ENCODE assay signal across 16 cellular contexts in the genomic region with DNA sequence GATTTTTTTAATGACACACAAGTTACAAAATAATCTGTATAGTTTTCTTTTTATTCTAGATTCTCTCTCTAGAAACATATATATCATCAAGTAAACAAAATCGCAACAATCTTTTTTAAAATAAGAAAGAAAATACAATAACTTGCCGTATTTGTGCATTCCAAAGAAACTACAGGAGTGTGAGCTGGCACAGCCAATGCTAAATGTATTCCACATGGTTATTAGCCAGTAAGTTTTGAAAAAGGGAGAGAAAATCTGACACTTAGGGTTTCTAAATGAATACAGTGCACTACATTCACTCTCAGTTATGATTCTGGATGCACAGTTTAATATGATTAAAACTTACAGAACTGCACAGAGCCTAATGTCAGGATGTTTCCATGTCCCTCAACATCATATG.
DNase-seq lines count a peak whose midpoint lies in the region; ATAC-seq and TF ChIP-seq lines count a peak whose summit lies in the region.
"Had no signal": no experiment of that assay in that cellular context is flagged by ENCODE, and none has a peak within 500 bp of the region (broad histone marks: within the 10 kb centered on the region; RNA-seq: fewer than 3 reads in every experiment).

No MANE protein-coding gene starts in this region.

- H2BK120ac ChIP-seq in mesenchymal stem cell (ENCODE audit: low read depth, low read length), result no peak overlapping the region

- H3F3A ChIP-seq in GM23248 (ENCODE audit: insufficient read depth), result peaks cover 18% of the 10 kb centered on the region

- H2BK12ac ChIP-seq in mesenchymal stem cell (ENCODE audit: low read length in 2 of 2), result no peak overlapping the region

- 0 out of 2 replicates have a peak, but pooled peaks cover 3% of the 10 kb centered on the region for H3K36me3 ChIP-seq in GM23248 (ENCODE audit: low read depth)
- no peaks in the 10 kb centered on the region for H3K36me3 ChIP-seq in adipocyte (ENCODE audit: control insufficient read depth, insufficient read depth, low read length, severe bottlenecking)
- H3K36me3 ChIP-seq in mesenchymal stem cell (ENCODE audit: control insufficient read depth in 1 of 2, insufficient read depth in 2 of 2, low read depth in 1 of 2, low read length in 2 of 2), result no peaks in the 10 kb centered on the region
- H3K36me3 ChIP-seq: BE2C had no signal

- peaks cover 78% of the 10 kb centered on the region for H3K79me2 ChIP-seq in GM23248 (ENCODE audit: insufficient read depth)

- H2AK5ac ChIP-seq in mesenchymal stem cell (ENCODE audit: low read length, severe bottlenecking), result no peak overlapping the region

- H3K9me2 ChIP-seq in GM23248 (ENCODE audit: insufficient read depth), result no peaks in the 10 kb centered on the region

- TF ChIP-seq CTCF in GM10248 (IDR thresholded peaks at IDR 0.05; ENCODE audit: control extremely low read depth, extremely low read depth, low read depth, missing control alignments), result no peak

- peaks cover 9% of the 10 kb centered on the region for H3K79me1 ChIP-seq in mesenchymal stem cell (replicated peaks; ENCODE audit: low read length, poor library complexity, severe bottlenecking)

- H3K14ac ChIP-seq in mesenchymal stem cell (ENCODE audit: low read length in 2 of 2), result no peak overlapping the region

- H3K9ac ChIP-seq in GM23248 (peak overlapping the region; percentile 60), adipocyte (ENCODE audit: low read length) (peak overlapping the region; percentile 56), mesenchymal stem cell (ENCODE audit: low read length) (peak overlapping the region; percentile 80)

- no peak overlapping the region for H2BK15ac ChIP-seq in mesenchymal stem cell (ENCODE audit: low read depth, poor library complexity, severe bottlenecking)

- no peak overlapping the region for H2BK5ac ChIP-seq in mesenchymal stem cell (ENCODE audit: low read depth, low read length, poor library complexity, severe bottlenecking)

- H2AFZ ChIP-seq in GM23248 (peak overlapping the region; percentile 69), mesenchymal stem cell (ENCODE audit: low read depth, low read length) (no peak overlapping the region)
- H2AFZ ChIP-seq: GM23338 had no signal

- no peak overlapping the region for H4K8ac ChIP-seq in mesenchymal stem cell (ENCODE audit: low read length)

- peak; percentile 48 for DNase-seq in GM23248
- no peak for DNase-seq in adipocyte (ENCODE audit: low read depth)
- no peak for DNase-seq in mesenchymal stem cell
- no peak for DNase-seq in UCSD-AML1 (lab: John Stamatoyannopoulos, UW; ENCODE audit: unreplicated experiment)
- no peak for DNase-seq in GM10248 (ENCODE audit: extremely low spot score)
- DNase-seq: BE2C; CD4-positive, alpha-beta memory T cell; DMS79 treated with DMSO at 0.1 percent for 48 hours; GDM1; H9 had no signal

- no peak overlapping the region for H3K18ac ChIP-seq in mesenchymal stem cell (ENCODE audit: low read depth in 1 of 2, low read length in 2 of 2)

- ATAC-seq in HG02870 (IDR thresholded peaks at IDR 0.05; ENCODE audit: unreplicated experiment), result no peak
- no peak for ATAC-seq in GM18498 (IDR thresholded peaks at IDR 0.05; ENCODE audit: unreplicated experiment)
- ATAC-seq: GM23338, K562 had no signal

- no peak overlapping the region for H3K4ac ChIP-seq in mesenchymal stem cell (ENCODE audit: low read depth in 1 of 2, low read length in 2 of 2)

- H3K9me3 ChIP-seq in GM23248 (ENCODE audit: low read depth) (no peaks in the 10 kb centered on the region), adipocyte (ENCODE audit: control insufficient read depth, low read length) (no peaks in the 10 kb centered on the region), mesenchymal stem cell (ENCODE audit: control insufficient read depth, low read length) (no peaks in the 10 kb centered on the region)
- H3K9me3 ChIP-seq: BE2C had no signal

- H3K23ac ChIP-seq in mesenchymal stem cell (ENCODE audit: low read length in 2 of 2), result no peak overlapping the region

- H4K20me1 ChIP-seq in GM23248 (ENCODE audit: insufficient read depth), result no peaks in the 10 kb centered on the region

- CTCF ChIA-PET in GM10248 (lab: Yijun Ruan, JAX), result interaction anchor here (1.5 kb wide), 1 partner anchor 10 kb away, joined by 4 read pairs; no protein-coding TSS in a partner anchor

- in situ Hi-C loops in GM23248 (cut with MboI), result no loop called here

- peak overlapping the region; percentile 47 for H3K27ac ChIP-seq in GM23248
- no peak overlapping the region for H3K27ac ChIP-seq in mesenchymal stem cell (ENCODE audit: low read length, poor library complexity, severe bottlenecking)
- H3K27ac ChIP-seq: C4-2B, HL-60 had no signal

- H3K4me1 ChIP-seq in GM23248 (ENCODE audit: insufficient read depth) (peaks cover 19% of the 10 kb centered on the region), adipocyte (ENCODE audit: control insufficient read depth, insufficient read depth, low read length) (peaks cover 17% of the 10 kb centered on the region), mesenchymal stem cell (ENCODE audit: control insufficient read depth, insufficient read depth, low read depth, low read length) (peaks cover 2% of the 10 kb centered on the region)
- H3K4me1 ChIP-seq: BE2C had no signal

- no peak overlapping the region for H4K91ac ChIP-seq in mesenchymal stem cell (ENCODE audit: low read length)

- POLR2A ChIA-PET in GM10248 (lab: Yijun Ruan, JAX), result no interaction called here

- 26 to 41% methylated on average over 2 of the region's 2 CpGs for WGBS in GM23248 (ENCODE audit: low coverage in 1 of 2, low lambda C conversion rate in 2 of 2, missing lambda C conversion rate in 2 of 2), 2 experiments
- 100% methylated on average over 1 of the region's 2 CpGs for WGBS in mesenchymal stem cell

- peak overlapping the region; percentile 62 for H3K4me3 ChIP-seq in GM23248
- H3K4me3 ChIP-seq in adipocyte (ENCODE audit: low read length), result peak overlapping the region; percentile 74
- no peak overlapping the region for H3K4me3 ChIP-seq in mesenchymal stem cell (ENCODE audit: insufficient read depth in 1 of 2, low read depth in 1 of 2, low read length in 2 of 2)
- H3K4me3 ChIP-seq: GM23338, K562 had no signal

- no peaks in the 10 kb centered on the region for H3K27me3 ChIP-seq in GM23248 (replicated peaks; ENCODE audit: insufficient read depth)
- no peaks in the 10 kb centered on the region for H3K27me3 ChIP-seq in adipocyte (replicated peaks; ENCODE audit: control insufficient read depth, insufficient read depth, low read length)
- no peaks in the 10 kb centered on the region for H3K27me3 ChIP-seq in mesenchymal stem cell (ENCODE audit: control insufficient read depth in 1 of 2, insufficient read depth in 1 of 2, low read length in 2 of 2)
- H3K27me3 ChIP-seq: BE2C had no signal

- peak overlapping the region; percentile 85 for H3K4me2 ChIP-seq in GM23248 (ENCODE audit: unreplicated experiment)
- no peak overlapping the region for H3K4me2 ChIP-seq in mesenchymal stem cell (ENCODE audit: low read length, poor library complexity, severe bottlenecking)
- H3K4me2 ChIP-seq: GM23338 had no signal

Comparison
In these comparisons a context has a peak if more than half of its experiments do, and no peak if none do; other contexts are left out.
1. H3K4me3 ChIP-seq: peak in GM23248 (single experiment) and adipocyte (single experiment); none in mesenchymal stem cell (0 of 2).
2. Peak in every context shown above with its lines, with median percentiles within 50 percentile points of each other: H3K9ac ChIP-seq.